In genomic region chr6:144063246-144063743, GRCh38 we compare ENCODE assay signal across 8 cellular contexts. TPM values are rescaled to one million over a fixed set of nuclear protein-coding genes. Genes with fewer than 3 reads are reported as not detected.
DNase-seq lines count a peak whose midpoint lies in the region; ATAC-seq, FAIRE-seq and TF ChIP-seq lines count a peak whose summit lies in the region.

No MANE protein-coding gene starts in this region.

- no peaks in the 10 kb centered on the region for H3K9me3 Mint-ChIP-seq in activated CD8-positive, alpha-beta T cell treated with anti-CD3 and anti-CD28 coated beads for 36 hours

- peaks cover 45% of the 10 kb centered on the region for H3K27me3 ChIP-seq in keratinocyte (ENCODE audit: control insufficient read depth, extremely low read depth, insufficient read depth, low read length)

- no peak for FAIRE-seq in keratinocyte (lab: Jason Lieb, UNC)

- H3K36me3 ChIP-seq in keratinocyte (ENCODE audit: control insufficient read depth in 2 of 2, extremely low read depth in 1 of 2, insufficient read depth in 2 of 2, low read length in 2 of 2) = no peaks in the 10 kb centered on the region

- peaks cover 8% of the 10 kb centered on the region for H3K4me1 ChIP-seq in keratinocyte (ENCODE audit: control insufficient read depth, extremely low read depth, insufficient read depth, low read length)

- ATAC-seq in HG02973 (IDR thresholded peaks at IDR 0.05; ENCODE audit: unreplicated experiment) (peak; percentile 0), GM19397 (IDR thresholded peaks at IDR 0.05; ENCODE audit: unreplicated experiment) (no peak), HG02885 (IDR thresholded peaks at IDR 0.05; ENCODE audit: poor library complexity, unreplicated experiment) (no peak)
- ATAC-seq in activated CD8-positive, alpha-beta T cell treated with anti-CD3 and anti-CD28 coated beads for 36 hours = peak; percentile 1

- H3K9me3 ChIP-seq in keratinocyte (ENCODE audit: control insufficient read depth, low read depth, low read length) = no peaks in the 10 kb centered on the region

- H3K4me2 ChIP-seq in keratinocyte (ENCODE audit: control insufficient read depth, extremely low read depth, insufficient read depth, low read depth, low read length) = peak overlapping the region; percentile 86

- H2AFZ ChIP-seq in keratinocyte (ENCODE audit: control insufficient read depth, low read length) = peak overlapping the region; percentile 62

- H3K4me1 Mint-ChIP-seq in activated CD8-positive, alpha-beta T cell treated with anti-CD3 and anti-CD28 coated beads for 36 hours (ENCODE audit: low read depth) = peaks cover 36% of the 10 kb centered on the region

- H3K27me3 Mint-ChIP-seq in activated CD8-positive, alpha-beta T cell treated with anti-CD3 and anti-CD28 coated beads for 36 hours = no peaks in the 10 kb centered on the region

- DNase-seq in NCI-H146 (lab: John Stamatoyannopoulos, UW) (peak; percentile 54), NCI-H146 treated with DMSO at 0.1 percent for 48 hours (lab: John Stamatoyannopoulos, UW; ENCODE audit: unreplicated experiment) (no peak), keratinocyte (ENCODE audit: low read depth, low spot score) (no peak), substantia nigra (lab: John Stamatoyannopoulos, UW) (no peak)
- no peak for DNase-seq in activated CD8-positive, alpha-beta T cell treated with anti-CD3 and anti-CD28 coated beads for 36 hours

- H3K79me2 ChIP-seq in keratinocyte (ENCODE audit: control insufficient read depth, insufficient read depth, low read length) = no peaks in the 10 kb centered on the region

- peak overlapping the region; percentile 50 to 66 (median 66) for H3K4me3 ChIP-seq in keratinocyte (ENCODE audit: control insufficient read depth in 2 of 3, extremely low read depth in 1 of 3, insufficient read depth in 2 of 3, low read depth in 1 of 3, low read length in 3 of 3)

- dilution Hi-C loops in keratinocyte (cut with MboI; ENCODE audit: extremely low pct_ligation_motif_present, low sequenced_read_pairs) = no loop called here

- H3K9ac ChIP-seq in keratinocyte (ENCODE audit: control insufficient read depth, extremely low read depth, insufficient read depth, low read length) = no peak overlapping the region

- no peak for TF ChIP-seq CTCF in activated CD8-positive, alpha-beta T cell treated with anti-CD3 and anti-CD28 coated beads for 36 hours (IDR thresholded peaks at IDR 0.05)
- TF ChIP-seq CTCF in keratinocyte (optimal IDR thresholded peaks at IDR 0.05 in 1 of 3, IDR thresholded peaks at IDR 0.05 in 1 of 3, conservative IDR thresholded peaks at IDR 0.05 in 1 of 3; ENCODE audit: extremely low read depth in 1 of 3, insufficient read depth in 2 of 3, low read length in 3 of 3) = no peak

- no peak overlapping the region for H3K27ac ChIP-seq in keratinocyte (ENCODE audit: control insufficient read depth, insufficient read depth, low read length)
- peak overlapping the region; percentile 45 for H3K27ac ChIP-seq in substantia nigra (ENCODE audit: low read depth, low read length, poor library complexity, severe bottlenecking)

- POLR2A ChIA-PET in activated CD8-positive, alpha-beta T cell treated with anti-CD3 and anti-CD28 coated beads for 36 hours (lab: Charles Lee) = interaction anchor here (1.0 to 4.7 kb wide), 4 partner anchors 8 to 37 kb away, joined by 3 to 45 read pairs (median 12); partner anchors contain the start of gene SF3B5

- H4K20me1 ChIP-seq in keratinocyte (ENCODE audit: control insufficient read depth, extremely low read depth, insufficient read depth, low read length) = no peaks in the 10 kb centered on the region

- peaks cover 3% of the 10 kb centered on the region for H3K36me3 Mint-ChIP-seq in activated CD8-positive, alpha-beta T cell treated with anti-CD3 and anti-CD28 coated beads for 36 hours (ENCODE audit: low read depth)

- CTCF ChIA-PET in activated CD8-positive, alpha-beta T cell treated with anti-CD3 and anti-CD28 coated beads for 36 hours (lab: Charles Lee) = interaction anchor here (1.6 to 2.4 kb wide), 2 partner anchors 33 to 124 kb away, joined by 4 to 7 read pairs; partner anchors contain the start of gene SF3B5

- peak overlapping the region; percentile 84 for H3K4me3 Mint-ChIP-seq in activated CD8-positive, alpha-beta T cell treated with anti-CD3 and anti-CD28 coated beads for 36 hours

- H3K27ac Mint-ChIP-seq in activated CD8-positive, alpha-beta T cell treated with anti-CD3 and anti-CD28 coated beads for 36 hours = peak overlapping the region; percentile 87

- intact Hi-C loops in activated CD8-positive, alpha-beta T cell treated with anti-CD3 and anti-CD28 coated beads for 36 hours (cut with micrococcal nuclease) = no loop called here

- H3K9me1 ChIP-seq in keratinocyte (ENCODE audit: control insufficient read depth, extremely low read depth, insufficient read depth, low read length) = no peaks in the 10 kb centered on the region

RNA-seq across cellular contexts. Expression of gene SF3B5, which starts 32.1 kb away (rescaled TPM):
- 100 to 1,000 TPM; 207 to 210 TPM for total RNA-seq in activated CD8-positive, alpha-beta T cell treated with anti-CD3 and anti-CD28 coated beads for 36 hours
- polyA plus RNA-seq in keratinocyte = 199 to 345 TPM (median 226 TPM) in 3 replicates
- 28.7 TPM for polyA plus RNA-seq in keratinocyte (2011; ENCODE audit: low read depth)
- 189 and 275 TPM in 2 replicates for polyA plus RNA-seq in keratinocyte (2011; cell fraction: cytosol; rRNA removed)
- 95.3 and 107 TPM in 2 replicates for polyA plus RNA-seq in keratinocyte (2011; cell fraction: nucleus; rRNA removed)
- polyA plus RNA-seq in keratinocyte (2012; ENCODE audit: low replicate concordance) = 144 and 217 TPM in 2 replicates
- polyA minus RNA-seq in keratinocyte = 177 to 317 TPM (median 280 TPM) in 3 replicates
- 227 TPM for polyA minus RNA-seq in keratinocyte (2011; cell fraction: cytosol; rRNA and poly(A)+ RNA removed)
- 30.8 and 34.5 TPM in 2 replicates for polyA minus RNA-seq in keratinocyte (2011; cell fraction: nucleus; rRNA and poly(A)+ RNA removed)

RNA-seq across cellular contexts. Expression of gene PLAGL1, which starts 55.2 kb away (rescaled TPM):
- 10 to 100 TPM; 19.0 to 20.7 TPM for total RNA-seq in activated CD8-positive, alpha-beta T cell treated with anti-CD3 and anti-CD28 coated beads for 36 hours
- 5.9 to 10.5 TPM (median 8.9 TPM) in 3 replicates for polyA plus RNA-seq in keratinocyte
- 5.9 TPM for polyA plus RNA-seq in keratinocyte (2011; ENCODE audit: low read depth)
- 7.2 and 9.3 TPM in 2 replicates for polyA plus RNA-seq in keratinocyte (2011; cell fraction: cytosol; rRNA removed)
- 28.8 and 36.5 TPM in 2 replicates for polyA plus RNA-seq in keratinocyte (2011; cell fraction: nucleus; rRNA removed)
- 5.9 and 7.5 TPM in 2 replicates for polyA plus RNA-seq in keratinocyte (2012; ENCODE audit: low replicate concordance)
- polyA minus RNA-seq in keratinocyte = 3.7 to 11.5 TPM (median 10.7 TPM) in 3 replicates
- polyA minus RNA-seq in keratinocyte (2011; cell fraction: cytosol; rRNA and poly(A)+ RNA removed) = 5.2 TPM
- 9.0 and 17.1 TPM in 2 replicates for polyA minus RNA-seq in keratinocyte (2011; cell fraction: nucleus; rRNA and poly(A)+ RNA removed)

Comparison
In these comparisons a context has a peak if more than half of its experiments do, and no peak if none do; other contexts are left out.
1. ATAC-seq: peak in HG02973 (single experiment) and activated CD8-positive, alpha-beta T cell treated with anti-CD3 and anti-CD28 coated beads for 36 hours (single experiment); none in GM19397 (single experiment) and HG02885 (single experiment).